Comparison of ENCODE assay signal across 21 cellular contexts in the genomic region with DNA sequence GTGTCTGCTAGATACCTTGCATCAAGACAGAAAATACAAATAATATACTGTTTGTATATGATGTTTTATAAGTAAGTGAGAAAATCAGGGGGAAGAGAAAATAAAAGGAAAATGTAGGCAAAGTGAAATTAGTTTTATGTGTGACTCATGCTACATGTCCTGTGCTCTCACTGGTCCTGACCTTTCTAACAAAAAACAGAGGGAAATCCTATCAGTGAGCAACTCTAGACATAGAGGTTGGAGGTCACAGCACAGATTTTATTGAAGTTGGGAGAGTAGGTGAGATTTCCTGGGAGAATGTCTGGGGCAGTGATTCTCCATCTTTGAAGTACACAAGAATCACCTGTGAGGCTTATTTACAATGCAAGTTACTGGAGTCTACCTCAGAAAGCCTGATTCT. TPM values are rescaled to one million over a fixed set of nuclear protein-coding genes. Genes with fewer than 3 reads are reported as not detected.
DNase-seq lines count a peak whose midpoint lies in the region; FAIRE-seq and TF ChIP-seq lines count a peak whose summit lies in the region.
"Had no signal": no experiment of that assay in that cellular context is flagged by ENCODE, and none has a peak within 500 bp of the region (broad histone marks: within the 10 kb centered on the region; RNA-seq: fewer than 3 reads in every experiment).

No MANE protein-coding gene starts in this region.

- no TSS peak for BruUV-seq in OCI-LY7 (replicated peaks; lab: Mats Ljungman, UMichigan)

- DNase-seq in choroid plexus epithelial cell (ENCODE audit: low read depth), result peak; percentile 6
- peak; percentile 6 to 56 for DNase-seq in foreskin fibroblast
- DNase-seq in activated naive CD4-positive, alpha-beta T cell treated with anti-CD3 and anti-CD28 coated beads, Interleukin-2, amount 50 U/mL, for 16 hours, result no peak
- DNase-seq in OCI-LY7 (ENCODE audit: low spot score), result no peak
- DNase-seq in small intestine, result no peak
- no peak for DNase-seq in AG08396 (ENCODE audit: low spot score)
- DNase-seq: Caco-2; CD8-positive, alpha-beta T cell; EL; GDM1; KBM-7; MG63; NCI-H2029; NCI-H2227 treated with DMSO at 0.1 percent for 48 hours; NCI-H526 treated with DMSO at 0.1 percent for 48 hours; SHP77 treated with DMSO at 0.1 percent for 48 hours had no signal

- CTCF ChIA-PET in OCI-LY7 (lab: Charles Lee; ENCODE audit: unreplicated experiment), result no interaction called here

- no peak overlapping the region for H3K4me2 ChIP-seq in OCI-LY7 (ENCODE audit: low read length)

- no peak overlapping the region for H2AFZ ChIP-seq in OCI-LY7 (ENCODE audit: low read length)

- FAIRE-seq in small intestine (lab: Jason Lieb, UNC), result no peak
- FAIRE-seq: GM12878, H54 had no signal

- H3K27me3 ChIP-seq in subcutaneous abdominal adipose tissue (ENCODE audit: control insufficient read depth in 5 of 5, insufficient read depth in 4 of 5, low read length in 5 of 5) (no peaks in the 10 kb centered on the region), small intestine (ENCODE audit: control insufficient read depth in 2 of 2, insufficient read depth in 2 of 2, low read length in 2 of 2) (no peaks in the 10 kb centered on the region)
- H3K27me3 ChIP-seq: MG63 had no signal

- H3K27ac ChIP-seq in VCaP (peak overlapping the region; percentile 84), subcutaneous abdominal adipose tissue (ENCODE audit: low read depth, low read length) (peak overlapping the region; percentile 52), OCI-LY7 (ENCODE audit: low read depth, low read length, poor library complexity, severe bottlenecking) (no peak overlapping the region), small intestine (ENCODE audit: low read depth in 1 of 2, low read length in 1 of 2) (no peak overlapping the region)
- H3K27ac ChIP-seq: C4-2B had no signal

- no peaks in the 10 kb centered on the region for H4K20me1 ChIP-seq in OCI-LY7 (ENCODE audit: insufficient read depth, low read length)

- intact Hi-C loops in OCI-LY7 (cut with micrococcal nuclease; ENCODE audit: unreplicated experiment), result no loop called here

- peaks cover 0 to 2% (median 0%) of the 10 kb centered on the region in 5 donors for H3K9me3 ChIP-seq in subcutaneous abdominal adipose tissue (ENCODE audit: control insufficient read depth in 5 of 5, low read length in 5 of 5)
- H3K9me3 ChIP-seq in OCI-LY7 (ENCODE audit: low read length), result 0 out of 2 replicates have a peak, but pooled peaks cover 7% of the 10 kb centered on the region
- no peaks in the 10 kb centered on the region for H3K9me3 ChIP-seq in small intestine (ENCODE audit: control insufficient read depth, low read depth)

- H3K79me2 ChIP-seq in OCI-LY7 (ENCODE audit: insufficient read depth, low read depth, low read length), result no peaks in the 10 kb centered on the region

- H3K9me2 ChIP-seq in OCI-LY7 (ENCODE audit: insufficient read depth, low read length), result no peaks in the 10 kb centered on the region

- POLR2A ChIA-PET in OCI-LY7 (lab: Charles Lee), result no interaction called here

- no peak overlapping the region for H3K4me3 ChIP-seq in choroid plexus epithelial cell (ENCODE audit: low read depth, low read length)
- no peak overlapping the region for H3K4me3 ChIP-seq in foreskin fibroblast (ENCODE audit: low read depth in 1 of 2, low read length in 2 of 2)
- no peak overlapping the region for H3K4me3 ChIP-seq in subcutaneous abdominal adipose tissue (ENCODE audit: low read depth in 1 of 5, low read length in 5 of 5)
- H3K4me3 ChIP-seq in OCI-LY7 (ENCODE audit: low read depth, low read length, poor library complexity, severe bottlenecking), result no peak overlapping the region
- H3K4me3 ChIP-seq in small intestine (ENCODE audit: low read depth in 1 of 2, low read length in 2 of 2), result no peak overlapping the region
- H3K4me3 ChIP-seq: GM12878, MG63 had no signal

- H3K36me3 ChIP-seq in subcutaneous abdominal adipose tissue (ENCODE audit: control insufficient read depth in 5 of 5, insufficient read depth in 5 of 5, low read length in 5 of 5) (peaks cover 21 to 59% (median 52%) of the 10 kb centered on the region in 5 donors), OCI-LY7 (ENCODE audit: insufficient read depth, low read length) (no peaks in the 10 kb centered on the region), small intestine (ENCODE audit: control insufficient read depth in 2 of 2, insufficient read depth in 2 of 2, low read length in 2 of 2) (peaks cover 6 to 21% of the 10 kb centered on the region in 2 donors)

- H3K9ac ChIP-seq in subcutaneous abdominal adipose tissue (ENCODE audit: low read length in 5 of 5), result no peak overlapping the region

- no peak for TF ChIP-seq CTCF in VCaP (conservative IDR thresholded peaks at IDR 0.05)
- TF ChIP-seq CTCF in choroid plexus epithelial cell (conservative IDR thresholded peaks at IDR 0.05; ENCODE audit: low read depth, low read length), result no peak
- TF ChIP-seq CTCF in foreskin fibroblast (IDR thresholded peaks at IDR 0.05; ENCODE audit: low read depth, low read length), result no peak
- TF ChIP-seq CTCF in OCI-LY7 (conservative IDR thresholded peaks at IDR 0.05; ENCODE audit: low read length), result no peak

- H3K4me1 ChIP-seq in subcutaneous abdominal adipose tissue (ENCODE audit: control insufficient read depth in 5 of 5, insufficient read depth in 5 of 5, low read length in 5 of 5) (peaks cover 0 to 18% (median 6%) of the 10 kb centered on the region in 5 donors), OCI-LY7 (ENCODE audit: insufficient read depth, low read length, poor library complexity, severe bottlenecking) (no peaks in the 10 kb centered on the region), small intestine (ENCODE audit: control insufficient read depth in 2 of 2, insufficient read depth in 1 of 2, low read depth in 1 of 2, low read length in 1 of 2) (no peaks in the 10 kb centered on the region)
- H3K4me1 ChIP-seq: Caco-2 had no signal

RNA-seq across cellular contexts. Expression of a gene that starts 9.5 kb away (rescaled TPM):
- total RNA-seq in OCI-LY7 (2014; rRNA removed; shearing (Covaris generic)), result 1.8 and 1.9 TPM in 2 replicates
- 12.1 and 12.2 TPM in 2 replicates for total RNA-seq in OCI-LY7 (2022)
- 10 to 100 TPM; 27.1 to 35.1 (median 28.9) TPM for polyA plus RNA-seq in small intestine

Comparison
In these comparisons a context has a peak if more than half of its experiments do, and no peak if none do; other contexts are left out.
1. H3K27ac ChIP-seq: peak in VCaP (single experiment) and subcutaneous abdominal adipose tissue (single experiment); none in OCI-LY7 (single experiment) and small intestine (0 of 2).
2. DNase-seq: peak in choroid plexus epithelial cell (single experiment) and foreskin fibroblast (2 of 2); none in activated naive CD4-positive, alpha-beta T cell treated with anti-CD3 and anti-CD28 coated beads, Interleukin-2, amount 50 U/mL, for 16 hours (single experiment), OCI-LY7 (single experiment), small intestine (single experiment) and AG08396 (single experiment).